19 cellular contexts compared by ENCODE assay signal in the genomic region with DNA sequence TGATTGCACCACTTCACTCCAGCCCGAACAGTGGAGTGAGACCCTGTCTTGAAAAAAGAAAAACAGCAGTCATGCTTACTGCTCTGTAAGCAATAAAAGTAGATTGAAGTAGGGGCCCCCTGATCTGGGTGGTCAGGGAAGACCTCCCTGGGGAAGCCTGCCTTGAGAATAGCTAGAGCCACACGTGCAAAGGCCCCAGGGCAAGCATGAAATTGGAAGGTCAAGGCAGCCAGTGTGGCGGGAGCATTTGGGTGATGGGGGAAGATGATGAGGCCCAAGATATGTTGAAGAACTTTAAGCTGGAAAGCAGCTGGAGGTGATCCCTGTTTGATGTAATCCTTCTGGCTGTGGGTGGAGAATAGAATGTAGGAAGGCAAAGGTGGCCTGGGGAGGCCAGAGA.
A peak's percentile ranks its signal among the peaks of the same experiment; 100 is the strongest.
DNase-seq lines count a peak whose midpoint lies in the region; ATAC-seq lines count a peak whose summit lies in the region.
"Had no signal": no experiment of that assay in that cellular context is flagged by ENCODE, and none has a peak within 500 bp of the region (broad histone marks: within the 10 kb centered on the region; RNA-seq: fewer than 3 reads in every experiment).

No MANE protein-coding gene starts in this region.

- no peak overlapping the region for H3K4me3 ChIP-seq in SJCRH30
- no peak overlapping the region for H3K4me3 ChIP-seq in mesenchymal stem cell (ENCODE audit: insufficient read depth in 1 of 2, low read depth in 1 of 2, low read length in 2 of 2)
- H3K4me3 ChIP-seq: HAP-1, K562 had no signal

- no peak overlapping the region for H4K91ac ChIP-seq in mesenchymal stem cell (ENCODE audit: low read length)

- H3K4ac ChIP-seq in mesenchymal stem cell (ENCODE audit: low read depth in 1 of 2, low read length in 2 of 2), result no peak overlapping the region

- H3K79me1 ChIP-seq in mesenchymal stem cell (replicated peaks; ENCODE audit: low read length, poor library complexity, severe bottlenecking), result peaks cover 33% of the 10 kb centered on the region

- H2BK5ac ChIP-seq in mesenchymal stem cell (ENCODE audit: low read depth, low read length, poor library complexity, severe bottlenecking), result no peak overlapping the region

- H3K27ac ChIP-seq in SJCRH30 (peak overlapping the region; percentile 40; the same call in 1 of the 2 replicates), mesenchymal stem cell (ENCODE audit: low read length, poor library complexity, severe bottlenecking) (no peak overlapping the region)

- H3K27me3 Mint-ChIP-seq in stimulated activated naive CD8-positive, alpha-beta T cell treated with anti-CD3 and anti-CD28 coated beads, Interleukin-15, amount 100 ng/mL, for 72 hours, result no peaks in the 10 kb centered on the region

- no peak overlapping the region for H3K23ac ChIP-seq in mesenchymal stem cell (ENCODE audit: low read length in 2 of 2)

- no peak overlapping the region for H3K14ac ChIP-seq in mesenchymal stem cell (ENCODE audit: low read length in 2 of 2)

- no peak overlapping the region for H2BK15ac ChIP-seq in mesenchymal stem cell (ENCODE audit: low read depth, poor library complexity, severe bottlenecking)

- H3K9ac ChIP-seq in mesenchymal stem cell (ENCODE audit: low read length), result no peak overlapping the region

- H3K9me3 Mint-ChIP-seq in stimulated activated naive CD8-positive, alpha-beta T cell treated with anti-CD3 and anti-CD28 coated beads, Interleukin-15, amount 100 ng/mL, for 72 hours, result no peaks in the 10 kb centered on the region
- H3K9me3 Mint-ChIP-seq: CD14-positive monocyte had no signal

- peak overlapping the region; percentile 16 for H2AK5ac ChIP-seq in mesenchymal stem cell (ENCODE audit: low read length, severe bottlenecking)

- no peak overlapping the region for H4K8ac ChIP-seq in mesenchymal stem cell (ENCODE audit: low read length)

- H3K4me1 ChIP-seq in SJCRH30, result peaks cover 16% of the 10 kb centered on the region; the same call in 1 of the 2 replicates
- H3K4me1 ChIP-seq in mesenchymal stem cell (ENCODE audit: control insufficient read depth, insufficient read depth, low read depth, low read length), result peaks cover 34% of the 10 kb centered on the region
- H3K4me1 ChIP-seq: HAP-1 had no signal

- H3K4me3 Mint-ChIP-seq in stimulated activated naive CD8-positive, alpha-beta T cell treated with anti-CD3 and anti-CD28 coated beads, Interleukin-15, amount 100 ng/mL, for 72 hours, result no peak overlapping the region
- H3K4me3 Mint-ChIP-seq: CD14-positive monocyte had no signal

- no peaks in the 10 kb centered on the region for H3K4me1 Mint-ChIP-seq in stimulated activated naive CD8-positive, alpha-beta T cell treated with anti-CD3 and anti-CD28 coated beads, Interleukin-15, amount 100 ng/mL, for 72 hours

- 86% methylated on average over 3 of the region's 3 CpGs for WGBS in mesenchymal stem cell

- H2BK12ac ChIP-seq in mesenchymal stem cell (ENCODE audit: low read length in 2 of 2), result no peak overlapping the region

- DNase-seq in stimulated activated naive CD8-positive, alpha-beta T cell treated with anti-CD3 and anti-CD28 coated beads, Interleukin-15, amount 100 ng/mL, for 72 hours, result no peak
- no peak for DNase-seq in stimulated activated naive CD8-positive, alpha-beta T cell treated with anti-CD3 and anti-CD28 coated beads, Interleukin-15, Interleukin-2, amounts not matched to agents 100 U/mL and 50 U/mL, for 24 hours
- peak; percentile 80 for DNase-seq in SJCRH30
- DNase-seq in mesenchymal stem cell, result no peak
- no peak for DNase-seq in activated CD4-positive, alpha-beta T cell treated with anti-CD3 and anti-CD28 coated beads for 1 hour
- no peak for DNase-seq in mucosa of gallbladder (ENCODE audit: low spot score)
- no peak for DNase-seq in NCI-H2196 (lab: John Stamatoyannopoulos, UW; ENCODE audit: unreplicated experiment)
- DNase-seq in G401 (ENCODE audit: low spot score), result no peak
- DNase-seq: COR-L47, DMS153, MV-4-11, NCI-H1417, NCI-H1930, NCI-H446, NCI-H69, OCI-M1 had no signal

- H3K9me3 ChIP-seq in SJCRH30 (replicated peaks) (no peaks in the 10 kb centered on the region), mesenchymal stem cell (ENCODE audit: control insufficient read depth, low read length) (no peaks in the 10 kb centered on the region)
- H3K9me3 ChIP-seq: HAP-1 had no signal

- H3K27ac Mint-ChIP-seq in stimulated activated naive CD8-positive, alpha-beta T cell treated with anti-CD3 and anti-CD28 coated beads, Interleukin-15, amount 100 ng/mL, for 72 hours, result peak overlapping the region; percentile 0 to 84

- no peaks in the 10 kb centered on the region for H3K27me3 ChIP-seq in SJCRH30
- H3K27me3 ChIP-seq in mesenchymal stem cell (ENCODE audit: control insufficient read depth in 1 of 2, insufficient read depth in 1 of 2, low read length in 2 of 2), result no peaks in the 10 kb centered on the region

- H3K18ac ChIP-seq in mesenchymal stem cell (ENCODE audit: low read depth in 1 of 2, low read length in 2 of 2), result no peak overlapping the region

- no peak overlapping the region for H2AFZ ChIP-seq in mesenchymal stem cell (ENCODE audit: low read depth, low read length)

- ATAC-seq in stimulated activated naive CD8-positive, alpha-beta T cell treated with anti-CD3 and anti-CD28 coated beads, Interleukin-15, amount 100 ng/mL, for 72 hours, result no peak
- no peak for ATAC-seq in stimulated activated naive CD8-positive, alpha-beta T cell treated with anti-CD3 and anti-CD28 coated beads, Interleukin-15, Interleukin-2, amounts not matched to agents 100 U/mL and 50 U/mL, for 24 hours
- ATAC-seq: K562 had no signal

- H3K36me3 ChIP-seq in SJCRH30, result peaks cover 4% of the 10 kb centered on the region; the same call in 1 of the 2 replicates
- peaks cover 16 to 31% of the 10 kb centered on the region in 2 experiments for H3K36me3 ChIP-seq in mesenchymal stem cell (ENCODE audit: control insufficient read depth in 1 of 2, insufficient read depth in 2 of 2, low read depth in 1 of 2, low read length in 2 of 2)
- H3K36me3 ChIP-seq: HAP-1 had no signal

- no peak overlapping the region for H2BK120ac ChIP-seq in mesenchymal stem cell (ENCODE audit: low read depth, low read length)

- H3K4me2 ChIP-seq in mesenchymal stem cell (ENCODE audit: low read length, poor library complexity, severe bottlenecking), result no peak overlapping the region

- in situ Hi-C loops in G401 (cut with HindIII; ENCODE audit: low sequenced_read_pairs), result no loop called here

Comparison
In these comparisons a context has a peak if more than half of its experiments do, and no peak if none do; other contexts are left out.
1. DNase-seq: peak in SJCRH30 (2 of 2); none in stimulated activated naive CD8-positive, alpha-beta T cell treated with anti-CD3 and anti-CD28 coated beads, Interleukin-15, amount 100 ng/mL, for 72 hours (0 of 2), stimulated activated naive CD8-positive, alpha-beta T cell treated with anti-CD3 and anti-CD28 coated beads, Interleukin-15, Interleukin-2, amounts not matched to agents 100 U/mL and 50 U/mL, for 24 hours (single experiment), mesenchymal stem cell (single experiment), activated CD4-positive, alpha-beta T cell treated with anti-CD3 and anti-CD28 coated beads for 1 hour (single experiment), mucosa of gallbladder (single experiment), NCI-H2196 (single experiment) and G401 (single experiment).